In genomic region chr11:102882389-102883024, GRCh38 we compare ENCODE assay signal across 1 cellular context.
TF ChIP-seq lines count a peak whose summit lies in the region.

No MANE protein-coding gene starts in this region.

TF ChIP-seq in IMR-90, 13 proteins besides CTCF, POLR2A, EP300 and RAD21:
- TF ChIP-seq ELK1 (IDR thresholded peaks at IDR 0.05; ENCODE audit: borderline replicate concordance, low read depth, low read length), result no peak
- no peak for TF ChIP-seq CHD1 (IDR thresholded peaks at IDR 0.05; ENCODE audit: low read depth, low read length)
- no peak for TF ChIP-seq NFE2L2 (IDR thresholded peaks at IDR 0.05; ENCODE audit: low read depth, low read length)
- no peak for TF ChIP-seq BHLHE40 (IDR thresholded peaks at IDR 0.05; ENCODE audit: low read depth, low read length)
- no peak for TF ChIP-seq RCOR1 (IDR thresholded peaks at IDR 0.05; ENCODE audit: insufficient replicate concordance, low read length)
- TF ChIP-seq CEBPB (IDR thresholded peaks at IDR 0.05; ENCODE audit: low read depth, low read length), result no peak
- TF ChIP-seq FOS (IDR thresholded peaks at IDR 0.05; ENCODE audit: low read depth, low read length), result no peak
- no peak for TF ChIP-seq MAZ (IDR thresholded peaks at IDR 0.05; ENCODE audit: borderline replicate concordance, low read depth, low read length)
- TF ChIP-seq SMC3 (IDR thresholded peaks at IDR 0.05; ENCODE audit: low read depth, low read length), result no peak
- no peak for TF ChIP-seq MXI1 (IDR thresholded peaks at IDR 0.05; ENCODE audit: borderline replicate concordance, low read depth, low read length)
- TF ChIP-seq MAFK (IDR thresholded peaks at IDR 0.05; ENCODE audit: low read depth, low read length), result no peak
- no peak for TF ChIP-seq USF2 (IDR thresholded peaks at IDR 0.05; ENCODE audit: low read depth, low read length)
- no peak for TF ChIP-seq RFX5 (IDR thresholded peaks at IDR 0.05; ENCODE audit: low read depth, low read length)
